8 cellular contexts compared by ENCODE assay signal in the genomic region with DNA sequence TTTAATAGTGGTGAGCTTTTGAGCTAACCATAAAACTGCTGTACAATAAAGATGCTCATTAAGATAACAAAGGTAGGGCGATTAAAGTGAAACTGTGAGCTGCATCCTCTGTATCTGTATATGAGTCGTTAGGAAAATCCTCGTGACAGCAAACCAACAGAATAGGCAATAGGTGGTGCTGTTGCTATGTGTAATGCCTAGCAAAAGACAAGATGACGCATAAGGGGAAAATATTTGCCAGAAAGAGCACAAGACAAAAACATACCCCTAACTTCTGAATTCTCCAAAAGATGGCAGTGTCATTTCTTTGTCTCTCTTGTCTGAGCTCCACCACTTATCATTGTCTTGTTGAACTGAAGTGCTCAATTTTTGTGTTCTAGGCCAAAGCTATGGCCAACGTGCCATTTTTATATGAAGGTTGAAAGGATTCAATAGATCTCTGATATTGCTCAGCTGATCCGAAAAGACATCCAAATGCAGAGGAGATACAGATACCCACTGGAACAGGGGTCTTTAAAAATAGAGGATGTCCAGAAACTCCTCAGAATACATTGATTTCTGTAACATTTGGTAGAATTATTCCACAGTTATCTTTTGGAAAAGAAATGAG. TPM values are rescaled to one million over a fixed set of nuclear protein-coding genes. Genes with fewer than 3 reads are reported as not detected.
DNase-seq lines count a peak whose midpoint lies in the region; ATAC-seq and TF ChIP-seq lines count a peak whose summit lies in the region.

No MANE protein-coding gene starts in this region.

- no peak overlapping the region for H3K27ac Mint-ChIP-seq in CD4-positive, alpha-beta T cell

- no peaks in the 10 kb centered on the region for H3K27me3 ChIP-seq in CD4-positive, alpha-beta T cell (ENCODE audit: control insufficient read depth, insufficient read depth, low read length)
- H3K27me3 ChIP-seq in SJSA1 (replicated peaks) = no peaks in the 10 kb centered on the region

- no peaks in the 10 kb centered on the region for H3K36me3 ChIP-seq in SJSA1

- H3K27ac ChIP-seq in CD4-positive, alpha-beta T cell (ENCODE audit: low read depth, low read length) = no peak overlapping the region
- no peak overlapping the region for H3K27ac ChIP-seq in SJSA1

- peaks cover 3% of the 10 kb centered on the region for H3K27me3 Mint-ChIP-seq in CD4-positive, alpha-beta T cell

- CTCF ChIA-PET in CD4-positive, alpha-beta T cell (lab: Charles Lee) = interaction anchor here (0.6 to 2.5 kb wide), 8 partner anchors 53 to 697 kb away, joined by 3 to 24 read pairs (median 4); a partner anchor contains a TSS

- ATAC-seq in CD4-positive, alpha-beta T cell (ENCODE audit: poor library complexity) = peak; percentile 87
- ATAC-seq in GM18517 (IDR thresholded peaks at IDR 0.05; ENCODE audit: unreplicated experiment) (peak; percentile 96), HG02885 (IDR thresholded peaks at IDR 0.05; ENCODE audit: poor library complexity, unreplicated experiment) (peak; percentile 98)

- H3K4me3 Mint-ChIP-seq in CD4-positive, alpha-beta T cell = no peak overlapping the region

- H3K4me1 Mint-ChIP-seq in CD4-positive, alpha-beta T cell (ENCODE audit: low read depth) = no peaks in the 10 kb centered on the region

- intact Hi-C loops in CD4-positive, alpha-beta T cell (cut with DNase I, micrococcal nuclease) = loop anchor here (1.0 to 5.0 kb wide), 4 partner anchors 112 to 1564 kb away; no protein-coding TSS in a partner anchor

- peak in 5 of 10 experiments; percentile 4 to 23 (median 10) for DNase-seq in CD4-positive, alpha-beta T cell
- DNase-seq in NCI-H1105 treated with DMSO at 0.1 percent for 48 hours (lab: John Stamatoyannopoulos, UW) (peak; percentile 89), SJSA1 (ENCODE audit: low read depth in 1 of 2, low spot score in 2 of 2) (peak; percentile 47 to 71), cerebellum (ENCODE audit: low spot score) (peak; percentile 81), kidney tubule cell (ENCODE audit: low spot score) (peak; percentile 76), superior temporal gyrus (ENCODE audit: extremely low spot score) (peak; percentile 96)

- peak; percentile 76 for TF ChIP-seq CTCF in CD4-positive, alpha-beta T cell (IDR thresholded peaks at IDR 0.05)

- POLR2A ChIA-PET in CD4-positive, alpha-beta T cell (lab: Charles Lee) = interaction anchor here (0.7 to 0.9 kb wide), 2 partner anchors 86 to 112 kb away, joined by 3 read pairs; no protein-coding TSS in a partner anchor

- no peaks in the 10 kb centered on the region for H3K9me3 ChIP-seq in CD4-positive, alpha-beta T cell (ENCODE audit: control insufficient read depth, low read length)
- no peaks in the 10 kb centered on the region for H3K9me3 ChIP-seq in SJSA1 (replicated peaks)

- no peaks in the 10 kb centered on the region for H3K9me3 Mint-ChIP-seq in CD4-positive, alpha-beta T cell

- H3K4me3 ChIP-seq in SJSA1 = no peak overlapping the region

- H3K36me3 Mint-ChIP-seq in CD4-positive, alpha-beta T cell (ENCODE audit: low read depth) = no peaks in the 10 kb centered on the region

- no peaks in the 10 kb centered on the region for H3K4me1 ChIP-seq in SJSA1 (replicated peaks)

RNA-seq across cellular contexts. Expression of a gene that starts 56.3 kb away (rescaled TPM):
- total RNA-seq in CD4-positive, alpha-beta T cell = 1 to 10 TPM; 1.3 TPM
- total RNA-seq in SJSA1 (2014; rRNA removed; shearing (Covaris generic)) = 0.18 and 0.25 TPM in 2 replicates
- 3.5 TPM for total RNA-seq in cerebellum
